In the genomic region with DNA sequence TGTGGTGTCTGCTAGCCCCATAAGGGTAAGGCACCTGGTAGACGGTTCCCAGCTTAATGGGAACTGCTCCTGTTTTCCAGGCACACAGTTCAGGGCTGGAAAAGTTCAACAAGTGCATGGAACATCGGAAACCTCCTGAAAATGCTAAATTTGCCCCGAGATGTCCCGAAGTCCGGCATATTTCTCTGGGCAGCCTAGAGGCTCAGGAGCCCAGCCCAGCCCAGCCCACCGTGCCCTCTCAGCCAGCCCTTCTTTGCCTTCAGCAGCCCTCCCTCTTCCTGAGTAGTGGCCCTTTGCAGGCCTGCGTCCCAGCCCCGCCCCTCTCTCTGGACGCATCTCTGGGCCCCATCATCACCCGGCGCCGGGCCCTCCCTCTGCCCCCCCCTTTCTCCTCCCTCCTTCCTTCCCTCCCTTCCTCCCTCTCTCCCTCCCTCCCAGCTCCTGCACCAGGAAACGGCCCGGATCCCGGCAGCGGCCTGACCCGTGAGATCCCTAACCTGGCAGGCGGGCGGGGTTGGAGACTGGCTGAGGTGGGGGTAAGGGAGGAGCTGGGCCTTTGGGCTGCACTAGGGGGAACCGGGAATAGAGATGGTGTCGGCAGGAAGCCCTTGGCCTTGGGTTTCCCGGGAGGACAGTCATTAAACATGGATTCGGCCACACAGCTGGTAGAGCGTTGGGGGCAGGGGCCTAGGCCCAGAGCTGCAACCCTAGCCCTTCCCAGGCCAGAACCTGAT, we compare ENCODE assay signal across 1 cellular context.
TF ChIP-seq lines count a peak whose summit lies in the region.

A gene with protein sequence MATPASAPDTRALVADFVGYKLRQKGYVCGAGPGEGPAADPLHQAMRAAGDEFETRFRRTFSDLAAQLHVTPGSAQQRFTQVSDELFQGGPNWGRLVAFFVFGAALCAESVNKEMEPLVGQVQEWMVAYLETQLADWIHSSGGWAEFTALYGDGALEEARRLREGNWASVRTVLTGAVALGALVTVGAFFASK (plus strand): TSS at position 422 of the 734 bp plus-strand sequence. CDS start 935 bp downstream, outside the sequence.

TF ChIP-seq in HepG2, 621 proteins besides CTCF, POLR2A, EP300 and RAD21 (continued from another document and continues in another):
- TF ChIP-seq, protein P1, sequence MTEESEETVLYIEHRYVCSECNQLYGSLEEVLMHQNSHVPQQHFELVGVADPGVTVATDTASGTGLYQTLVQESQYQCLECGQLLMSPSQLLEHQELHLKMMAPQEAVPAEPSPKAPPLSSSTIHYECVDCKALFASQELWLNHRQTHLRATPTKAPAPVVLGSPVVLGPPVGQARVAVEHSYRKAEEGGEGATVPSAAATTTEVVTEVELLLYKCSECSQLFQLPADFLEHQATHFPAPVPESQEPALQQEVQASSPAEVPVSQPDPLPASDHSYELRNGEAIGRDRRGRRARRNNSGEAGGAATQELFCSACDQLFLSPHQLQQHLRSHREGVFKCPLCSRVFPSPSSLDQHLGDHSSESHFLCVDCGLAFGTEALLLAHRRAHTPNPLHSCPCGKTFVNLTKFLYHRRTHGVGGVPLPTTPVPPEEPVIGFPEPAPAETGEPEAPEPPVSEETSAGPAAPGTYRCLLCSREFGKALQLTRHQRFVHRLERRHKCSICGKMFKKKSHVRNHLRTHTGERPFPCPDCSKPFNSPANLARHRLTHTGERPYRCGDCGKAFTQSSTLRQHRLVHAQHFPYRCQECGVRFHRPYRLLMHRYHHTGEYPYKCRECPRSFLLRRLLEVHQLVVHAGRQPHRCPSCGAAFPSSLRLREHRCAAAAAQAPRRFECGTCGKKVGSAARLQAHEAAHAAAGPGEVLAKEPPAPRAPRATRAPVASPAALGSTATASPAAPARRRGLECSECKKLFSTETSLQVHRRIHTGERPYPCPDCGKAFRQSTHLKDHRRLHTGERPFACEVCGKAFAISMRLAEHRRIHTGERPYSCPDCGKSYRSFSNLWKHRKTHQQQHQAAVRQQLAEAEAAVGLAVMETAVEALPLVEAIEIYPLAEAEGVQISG (CRISPR knock-in tag; IDR thresholded peaks at IDR 0.05): peak; percentile 91
- TF ChIP-seq MNT (IDR thresholded peaks at IDR 0.05): peak; percentile 62
- peak; percentile 78 for TF ChIP-seq FOXO1 (CRISPR knock-in tag; IDR thresholded peaks at IDR 0.05)
- TF ChIP-seq YY1 (IDR thresholded peaks at IDR 0.05; ENCODE audit: insufficient read depth, insufficient replicate concordance, low read depth, low read length): peak; percentile 75
- TF ChIP-seq XRCC5 (optimal IDR thresholded peaks at IDR 0.05; ENCODE audit: low read length): peak; percentile 98
- peak; percentile 61; the same call in 1 of the 2 replicates for TF ChIP-seq ZNF784 (CRISPR knock-in tag; IDR thresholded peaks at IDR 0.05; ENCODE audit: borderline replicate concordance)
- TF ChIP-seq ZNF619 (CRISPR knock-in tag; IDR thresholded peaks at IDR 0.05): peak; percentile 98
- TF ChIP-seq ONECUT2 (CRISPR knock-in tag; IDR thresholded peaks at IDR 0.05): peak; percentile 29; the same call in 1 of the 2 replicates
- TF ChIP-seq ZNF24 (IDR thresholded peaks at IDR 0.05): 0 out of 2 replicates have a peak, but pooled peaks have one; percentile 33
- TF ChIP-seq ZNF7 (CRISPR knock-in tag; IDR thresholded peaks at IDR 0.05): no peak
- TF ChIP-seq ZNF562 (CRISPR knock-in tag; IDR thresholded peaks at IDR 0.05; ENCODE audit: borderline replicate concordance): no peak
- TF ChIP-seq TEAD2 (CRISPR knock-in tag; IDR thresholded peaks at IDR 0.05): no peak
- TF ChIP-seq ZNF260 (CRISPR knock-in tag; IDR thresholded peaks at IDR 0.05; ENCODE audit: borderline replicate concordance, low read depth): 0 out of 2 replicates have a peak, but pooled peaks have one; percentile 32
- TF ChIP-seq RELA (CRISPR knock-in tag; IDR thresholded peaks at IDR 0.05): peak; percentile 87; the same call in 1 of the 2 replicates
- peak; percentile 87 for TF ChIP-seq NR2C2 (CRISPR knock-in tag; IDR thresholded peaks at IDR 0.05; ENCODE audit: borderline replicate concordance)
- TF ChIP-seq ZNF670 (CRISPR knock-in tag; IDR thresholded peaks at IDR 0.05; ENCODE audit: borderline replicate concordance): no peak
- peak; percentile 64 for TF ChIP-seq SKI (IDR thresholded peaks at IDR 0.05; ENCODE audit: partially characterized antibody)
- TF ChIP-seq ZNF678 (CRISPR knock-in tag; IDR thresholded peaks at IDR 0.05): no peak
- TF ChIP-seq ZFAT (CRISPR knock-in tag; conservative IDR thresholded peaks at IDR 0.05): no peak
- TF ChIP-seq SRSF1 (optimal IDR thresholded peaks at IDR 0.05; ENCODE audit: low read depth, low read length): peak; percentile 98
- TF ChIP-seq FOXK2 (IDR thresholded peaks at IDR 0.05): no peak
- TF ChIP-seq ZNF430 (CRISPR knock-in tag; IDR thresholded peaks at IDR 0.05): peak; percentile 95
- TF ChIP-seq SYNCRIP (IDR thresholded peaks at IDR 0.05; ENCODE audit: insufficient read depth, low read depth, low read length): no peak
- TF ChIP-seq ZNF556 (CRISPR knock-in tag; IDR thresholded peaks at IDR 0.05; ENCODE audit: borderline replicate concordance): peak; percentile 98
- peak; percentile 26; the same call in 1 of the 2 replicates for TF ChIP-seq HMG20A (CRISPR knock-in tag; IDR thresholded peaks at IDR 0.05; ENCODE audit: borderline replicate concordance)
- no peak for TF ChIP-seq HDAC1 (CRISPR knock-in tag; IDR thresholded peaks at IDR 0.05)
- TF ChIP-seq, protein P2, sequence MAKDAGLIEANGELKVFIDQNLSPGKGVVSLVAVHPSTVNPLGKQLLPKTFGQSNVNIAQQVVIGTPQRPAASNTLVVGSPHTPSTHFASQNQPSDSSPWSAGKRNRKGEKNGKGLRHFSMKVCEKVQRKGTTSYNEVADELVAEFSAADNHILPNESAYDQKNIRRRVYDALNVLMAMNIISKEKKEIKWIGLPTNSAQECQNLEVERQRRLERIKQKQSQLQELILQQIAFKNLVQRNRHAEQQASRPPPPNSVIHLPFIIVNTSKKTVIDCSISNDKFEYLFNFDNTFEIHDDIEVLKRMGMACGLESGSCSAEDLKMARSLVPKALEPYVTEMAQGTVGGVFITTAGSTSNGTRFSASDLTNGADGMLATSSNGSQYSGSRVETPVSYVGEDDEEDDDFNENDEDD (CRISPR knock-in tag; IDR thresholded peaks at IDR 0.05; ENCODE audit: borderline replicate concordance): peak; percentile 7
- peak; percentile 95 for TF ChIP-seq PAXIP1 (CRISPR knock-in tag; conservative IDR thresholded peaks at IDR 0.05)
- TF ChIP-seq RBFOX2 (IDR thresholded peaks at IDR 0.05; ENCODE audit: low read depth, low read length): peak; percentile 95
- no peak for TF ChIP-seq PHB2 (IDR thresholded peaks at IDR 0.05; ENCODE audit: partially characterized antibody)
- peak; percentile 9; the same call in 1 of the 2 replicates for TF ChIP-seq CHCHD3 (CRISPR knock-in tag; IDR thresholded peaks at IDR 0.05)
- TF ChIP-seq SP5 (CRISPR knock-in tag; IDR thresholded peaks at IDR 0.05; ENCODE audit: borderline replicate concordance, low read depth): peak; percentile 94
- TF ChIP-seq WIZ (CRISPR knock-in tag; IDR thresholded peaks at IDR 0.05): peak; percentile 61; the same call in 1 of the 2 replicates
- TF ChIP-seq ZNF224 (CRISPR knock-in tag; IDR thresholded peaks at IDR 0.05): peak; percentile 65
- TF ChIP-seq ZFP90 (CRISPR knock-in tag; IDR thresholded peaks at IDR 0.05; ENCODE audit: borderline replicate concordance): peak; percentile 98
- no peak for TF ChIP-seq GZF1 (CRISPR knock-in tag; IDR thresholded peaks at IDR 0.05)
- TF ChIP-seq, protein P3, sequence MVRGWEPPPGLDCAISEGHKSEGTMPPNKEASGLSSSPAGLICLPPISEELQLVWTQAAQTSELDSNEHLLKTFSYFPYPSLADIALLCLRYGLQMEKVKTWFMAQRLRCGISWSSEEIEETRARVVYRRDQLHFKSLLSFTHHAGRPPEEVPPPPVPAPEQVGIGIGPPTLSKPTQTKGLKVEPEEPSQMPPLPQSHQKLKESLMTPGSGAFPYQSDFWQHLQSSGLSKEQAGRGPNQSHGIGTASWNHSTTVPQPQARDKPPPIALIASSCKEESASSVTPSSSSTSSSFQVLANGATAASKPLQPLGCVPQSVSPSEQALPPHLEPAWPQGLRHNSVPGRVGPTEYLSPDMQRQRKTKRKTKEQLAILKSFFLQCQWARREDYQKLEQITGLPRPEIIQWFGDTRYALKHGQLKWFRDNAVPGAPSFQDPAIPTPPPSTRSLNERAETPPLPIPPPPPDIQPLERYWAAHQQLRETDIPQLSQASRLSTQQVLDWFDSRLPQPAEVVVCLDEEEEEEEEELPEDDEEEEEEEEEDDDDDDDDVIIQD (CRISPR knock-in tag; IDR thresholded peaks at IDR 0.05; ENCODE audit: low read depth): peak; percentile 80; the same call in 1 of the 2 replicates
- no peak for TF ChIP-seq NPAS2 (CRISPR knock-in tag; IDR thresholded peaks at IDR 0.05; ENCODE audit: borderline replicate concordance)
- TF ChIP-seq, protein P4, sequence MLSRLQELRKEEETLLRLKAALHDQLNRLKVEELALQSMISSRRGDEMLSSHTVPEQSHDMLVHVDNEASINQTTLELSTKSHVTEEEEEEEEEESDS (CRISPR knock-in tag; IDR thresholded peaks at IDR 0.05; ENCODE audit: borderline replicate concordance): no peak
- peak; percentile 92 for TF ChIP-seq CBX5 (CRISPR knock-in tag; IDR thresholded peaks at IDR 0.05; ENCODE audit: borderline replicate concordance)
- TF ChIP-seq, protein P5, sequence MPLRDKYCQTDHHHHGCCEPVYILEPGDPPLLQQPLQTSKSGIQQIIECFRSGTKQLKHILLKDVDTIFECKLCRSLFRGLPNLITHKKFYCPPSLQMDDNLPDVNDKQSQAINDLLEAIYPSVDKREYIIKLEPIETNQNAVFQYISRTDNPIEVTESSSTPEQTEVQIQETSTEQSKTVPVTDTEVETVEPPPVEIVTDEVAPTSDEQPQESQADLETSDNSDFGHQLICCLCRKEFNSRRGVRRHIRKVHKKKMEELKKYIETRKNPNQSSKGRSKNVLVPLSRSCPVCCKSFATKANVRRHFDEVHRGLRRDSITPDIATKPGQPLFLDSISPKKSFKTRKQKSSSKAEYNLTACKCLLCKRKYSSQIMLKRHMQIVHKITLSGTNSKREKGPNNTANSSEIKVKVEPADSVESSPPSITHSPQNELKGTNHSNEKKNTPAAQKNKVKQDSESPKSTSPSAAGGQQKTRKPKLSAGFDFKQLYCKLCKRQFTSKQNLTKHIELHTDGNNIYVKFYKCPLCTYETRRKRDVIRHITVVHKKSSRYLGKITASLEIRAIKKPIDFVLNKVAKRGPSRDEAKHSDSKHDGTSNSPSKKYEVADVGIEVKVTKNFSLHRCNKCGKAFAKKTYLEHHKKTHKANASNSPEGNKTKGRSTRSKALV (CRISPR knock-in tag; IDR thresholded peaks at IDR 0.05): peak; percentile 54; the same call in 1 of the 2 replicates
- TF ChIP-seq, protein P6, sequence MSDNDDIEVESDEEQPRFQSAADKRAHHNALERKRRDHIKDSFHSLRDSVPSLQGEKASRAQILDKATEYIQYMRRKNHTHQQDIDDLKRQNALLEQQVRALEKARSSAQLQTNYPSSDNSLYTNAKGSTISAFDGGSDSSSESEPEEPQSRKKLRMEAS (IDR thresholded peaks at IDR 0.05): no peak
- peak; percentile 93 for TF ChIP-seq KLF15 (CRISPR knock-in tag; IDR thresholded peaks at IDR 0.05; ENCODE audit: borderline replicate concordance)
- no peak for TF ChIP-seq MATR3 (CRISPR knock-in tag; IDR thresholded peaks at IDR 0.05)
- peak; percentile 91 for TF ChIP-seq KMT2B (CRISPR knock-in tag; IDR thresholded peaks at IDR 0.05)
